Comparison of ENCODE assay signal across 11 cellular contexts in the genomic region with DNA sequence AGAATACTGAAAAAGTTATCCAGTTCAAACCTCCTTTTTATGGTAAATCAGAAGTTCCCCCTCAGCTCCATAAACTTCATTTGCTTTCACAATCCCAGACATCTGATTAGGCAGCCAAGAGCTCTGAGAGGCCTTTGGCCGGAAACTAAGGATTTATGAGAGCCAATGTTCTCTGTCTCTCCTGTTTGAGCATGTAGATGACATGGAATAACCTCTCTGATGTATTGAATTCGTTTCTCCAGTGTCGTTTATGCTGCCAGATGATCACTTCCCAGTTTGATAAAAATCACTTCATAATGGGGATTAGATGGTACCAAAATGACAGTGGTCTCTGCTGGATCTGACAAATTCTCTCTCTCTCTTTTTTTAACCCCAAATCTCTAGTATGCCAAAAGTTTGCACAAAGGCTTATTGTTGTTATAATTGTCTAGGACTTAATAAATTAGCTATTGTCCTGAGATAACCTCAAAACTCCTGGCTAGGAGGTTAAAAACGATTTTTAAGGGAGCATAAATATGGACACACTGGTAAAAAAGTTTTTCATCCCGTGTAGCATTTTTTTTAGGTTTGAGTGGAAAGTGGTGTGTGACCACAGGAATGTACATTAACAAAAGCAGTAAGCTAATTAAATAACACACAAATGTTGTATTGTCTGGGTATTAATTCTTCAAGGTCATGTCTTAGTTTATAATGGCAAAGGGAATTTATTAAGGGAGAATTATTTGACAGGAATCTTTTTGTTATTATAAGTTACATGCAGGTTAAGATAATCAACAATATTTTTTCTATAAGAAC.
DNase-seq lines count a peak whose midpoint lies in the region; ATAC-seq and TF ChIP-seq lines count a peak whose summit lies in the region.
"Had no signal": no experiment of that assay in that cellular context is flagged by ENCODE, and none has a peak within 500 bp of the region (broad histone marks: within the 10 kb centered on the region; RNA-seq: fewer than 3 reads in every experiment).

No MANE protein-coding gene starts in this region.

- ATAC-seq in foreskin keratinocyte (peak; percentile 60), HG03520 (IDR thresholded peaks at IDR 0.05; ENCODE audit: unreplicated experiment) (no peak), GM21390 (IDR thresholded peaks at IDR 0.05; ENCODE audit: unreplicated experiment) (no peak)

- H3K9me3 Mint-ChIP-seq in nephron = no peaks in the 10 kb centered on the region
- H3K9me3 Mint-ChIP-seq: activated B cell treated with CpG ODN at 0.5 μM for 24 hours had no signal

- peaks cover 18% of the 10 kb centered on the region for H3K4me1 Mint-ChIP-seq in nephron

- no peak overlapping the region for H3K4me3 Mint-ChIP-seq in nephron
- H3K4me3 Mint-ChIP-seq: activated B cell treated with CpG ODN at 0.5 μM for 24 hours had no signal

- H3K36me3 Mint-ChIP-seq in nephron (ENCODE audit: low read depth) = no peaks in the 10 kb centered on the region

- H3K4me3 ChIP-seq in SJSA1 = no peak overlapping the region

- peak overlapping the region; percentile 48 for H3K27ac ChIP-seq in SJSA1
- H3K27ac ChIP-seq in foreskin keratinocyte = peak overlapping the region; percentile 81
- H3K27ac ChIP-seq: neutrophil had no signal

- H3K4me1 ChIP-seq in SJSA1 (replicated peaks) = peaks cover 42% of the 10 kb centered on the region
- peaks cover 13% of the 10 kb centered on the region for H3K4me1 ChIP-seq in foreskin keratinocyte

- H3K27me3 ChIP-seq in SJSA1 (replicated peaks) (no peaks in the 10 kb centered on the region), foreskin keratinocyte (no peaks in the 10 kb centered on the region)
- H3K27me3 ChIP-seq: neutrophil had no signal

- no peaks in the 10 kb centered on the region for H3K36me3 ChIP-seq in SJSA1
- H3K36me3 ChIP-seq: neutrophil had no signal

- TF ChIP-seq CTCF in foreskin keratinocyte (conservative IDR thresholded peaks at IDR 0.05) = no peak
- no peak for TF ChIP-seq CTCF in nephron (IDR thresholded peaks at IDR 0.05; ENCODE audit: unreplicated experiment in 3 of 3)

- peaks cover under 1% of the 10 kb centered on the region for H3K27me3 Mint-ChIP-seq in nephron (ENCODE audit: low read depth)
- H3K27me3 Mint-ChIP-seq: activated B cell treated with CpG ODN at 0.5 μM for 24 hours had no signal

- H3K9me3 ChIP-seq in SJSA1 (replicated peaks) = no peaks in the 10 kb centered on the region
- H3K9me3 ChIP-seq: neutrophil had no signal

- peak overlapping the region; percentile 71 to 91 (median 90) for H3K27ac Mint-ChIP-seq in nephron
- H3K27ac Mint-ChIP-seq: activated B cell treated with CpG ODN at 0.5 μM for 24 hours had no signal

- DNase-seq in COLO829 (ENCODE audit: low spot score) = peak; percentile 27
- DNase-seq in SJSA1 (ENCODE audit: low read depth in 1 of 2, low spot score in 2 of 2) = peak in 1 of 2 experiments; percentile 22
- peak; percentile 89 to 92 for DNase-seq in foreskin keratinocyte
- DNase-seq in activated CD4-positive, CD25-positive, alpha-beta regulatory T cell treated with anti-CD3 and anti-CD28 coated beads, Interleukin-2, amount 50 U/mL, for 72 hours = no peak
- DNase-seq in NCI-H345 treated with DMSO at 0.1 percent for 48 hours (lab: John Stamatoyannopoulos, UW; ENCODE audit: unreplicated experiment) = no peak
- DNase-seq: activated B cell treated with CpG ODN at 0.5 μM for 24 hours, NCI-H1105 treated with DMSO at 0.1 percent for 48 hours had no signal

Comparison
In these comparisons a context has a peak if more than half of its experiments do, and no peak if none do; other contexts are left out.
1. DNase-seq: peak in COLO829 (single experiment) and foreskin keratinocyte (2 of 2); none in activated CD4-positive, CD25-positive, alpha-beta regulatory T cell treated with anti-CD3 and anti-CD28 coated beads, Interleukin-2, amount 50 U/mL, for 72 hours (single experiment) and NCI-H345 treated with DMSO at 0.1 percent for 48 hours (single experiment).